Comparison of ENCODE assay signal across 1 cellular context in genomic region chr3:52447512-52448355, GRCh38.
TF ChIP-seq lines count a peak whose summit lies in the region.

No MANE protein-coding gene starts in this region.

TF ChIP-seq in HepG2, 621 proteins besides CTCF, POLR2A, EP300 and RAD21:
- TF ChIP-seq ZNF263 (CRISPR knock-in tag; IDR thresholded peaks at IDR 0.05) (peak; percentile 60; the same call in 1 of the 2 replicates), ZNF589 (CRISPR knock-in tag; conservative IDR thresholded peaks at IDR 0.05) (no peak)
